24 cellular contexts compared by ENCODE assay signal in the genomic region with DNA sequence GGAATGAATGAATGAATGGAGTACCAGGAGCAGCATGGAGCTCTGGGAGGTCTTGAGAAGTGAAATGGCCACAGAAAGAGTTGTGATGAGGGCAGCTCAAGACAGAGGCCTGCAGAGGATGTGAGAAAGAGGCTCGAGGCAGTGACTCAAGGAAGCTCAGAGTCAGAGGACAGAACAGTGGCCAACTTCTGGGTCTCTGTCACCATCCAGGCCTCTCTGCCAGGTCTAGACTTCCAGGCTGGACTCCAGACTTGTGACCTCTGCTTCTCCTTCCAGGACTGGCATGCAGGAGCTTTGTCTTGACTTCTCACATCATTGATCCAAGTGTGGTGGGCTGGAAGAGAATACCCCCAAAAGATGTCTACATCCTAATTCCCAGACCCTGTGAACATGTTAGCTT.
"Had no signal": no experiment of that assay in that cellular context is flagged by ENCODE, and none has a peak within 500 bp of the region (broad histone marks: within the 10 kb centered on the region; RNA-seq: fewer than 3 reads in every experiment).

No MANE protein-coding gene starts in this region.

- H3K4me1 ChIP-seq: breast epithelium had no signal

- H3K9me3 ChIP-seq: breast epithelium, MG63 had no signal

- H3K9me3 Mint-ChIP-seq: activated naive CD4-positive, alpha-beta T cell treated with anti-CD3 and anti-CD28 coated beads, Interleukin-2, amount 50 U/mL, for 24 hours; T-helper 1 cell treated with Interleukin-12 subunit alpha and Interleukin-12 subunit beta and Interleukin-4 antibody, amounts not matched to agents 30 μg/mL and 1 μg/mL, for 36 hours had no signal

- H3K4me3 ChIP-seq: breast epithelium, MG63 had no signal

- H3K36me3 ChIP-seq: breast epithelium, MG63 had no signal

- H3K36me3 Mint-ChIP-seq: activated naive CD4-positive, alpha-beta T cell treated with anti-CD3 and anti-CD28 coated beads, Interleukin-2, amount 50 U/mL, for 24 hours had no signal

- H3K27ac ChIP-seq: breast epithelium had no signal

- ATAC-seq: activated CD4-positive, CD25-positive, alpha-beta regulatory T cell treated with anti-CD3 and anti-CD28 coated beads, Interleukin-2, amount 50 U/mL, for 24 hours; activated CD8-positive, alpha-beta T cell treated with anti-CD3 and anti-CD28 coated beads for 36 hours; activated T-cell treated with anti-CD3 and anti-CD28 coated beads, Interleukin-2, amount 50 U/mL, for 72 hours; Panc1 had no signal

- H3K4me3 Mint-ChIP-seq: activated CD8-positive, alpha-beta T cell treated with anti-CD3 and anti-CD28 coated beads for 36 hours; activated naive CD4-positive, alpha-beta T cell treated with anti-CD3 and anti-CD28 coated beads, Interleukin-2, amount 50 U/mL, for 24 hours; IgD-negative memory B cell; T-helper 1 cell treated with Interleukin-12 subunit alpha and Interleukin-12 subunit beta and Interleukin-4 antibody, amounts not matched to agents 30 μg/mL and 1 μg/mL, for 36 hours had no signal

- H3K27ac Mint-ChIP-seq: activated CD8-positive, alpha-beta T cell treated with anti-CD3 and anti-CD28 coated beads for 36 hours; activated naive CD4-positive, alpha-beta T cell treated with anti-CD3 and anti-CD28 coated beads, Interleukin-2, amount 50 U/mL, for 24 hours; activated T-cell treated with anti-CD3 and anti-CD28 coated beads, Interleukin-2, amount 50 U/mL, for 72 hours; activated T-helper 2 cell treated with anti-CD3 and anti-CD28 coated beads, Interferon-gamma antibody, Interleukin-2, Interleukin-4, amounts not matched to agents 10 μg/mL and 5 μg/mL and 100 μg/mL, durations not matched to agents 14 hours and 24 hours and 36 hours; IgD-negative memory B cell; T-helper 1 cell treated with Interleukin-12 subunit alpha and Interleukin-12 subunit beta and Interleukin-4 antibody, amounts not matched to agents 30 μg/mL and 1 μg/mL, for 36 hours had no signal

- DNase-seq: activated CD4-positive, alpha-beta T cell treated with anti-CD3 and anti-CD28 coated beads for 4 hours; activated CD8-positive, alpha-beta T cell treated with anti-CD3 and anti-CD28 coated beads for 36 hours; activated naive CD4-positive, alpha-beta T cell; activated T-cell treated with anti-CD3 and anti-CD28 coated beads, Interleukin-2, amount 50 U/mL, for 72 hours; aorta; KG1; MG63; NCI-H1105; NCI-H1436; NCI-H1694 treated with DMSO at 0.1 percent for 48 hours; NCI-H2029 treated with DMSO at 0.1 percent for 48 hours; NCI-H510A treated with DMSO at 0.1 percent for 48 hours; NCI-H69; NK-92 treated with Interleukin-12 subunit alpha and Interleukin-12 subunit beta, amount 100 ng/mL, for 24 hours; OCI-M1; Right ventricle myocardium superior; RPMI8226 had no signal

- H3K27me3 ChIP-seq: MG63 had no signal
